ENCODE assay signal across 16 cellular contexts in the genomic region with DNA sequence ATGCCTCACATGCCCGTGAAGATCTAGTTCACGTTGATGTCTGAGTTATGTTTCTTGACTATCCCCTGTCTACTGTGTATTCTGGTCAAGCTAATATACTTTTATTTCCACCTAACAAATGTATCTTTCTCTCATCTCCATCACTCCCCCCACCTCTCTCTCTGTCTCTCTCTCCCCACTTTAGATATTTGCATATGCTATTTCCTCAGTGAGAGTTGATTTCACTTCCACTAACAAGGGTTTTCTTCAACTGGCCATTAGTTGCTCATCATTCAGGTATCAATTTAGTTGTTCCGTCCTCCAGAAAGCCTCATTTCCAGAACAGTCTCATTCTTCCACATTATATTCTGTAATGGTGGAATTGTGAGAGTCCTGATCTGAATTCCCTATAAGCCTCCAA.
DNase-seq lines count a peak whose midpoint lies in the region; ATAC-seq and TF ChIP-seq lines count a peak whose summit lies in the region.
"Had no signal": no experiment of that assay in that cellular context is flagged by ENCODE, and none has a peak within 500 bp of the region (broad histone marks: within the 10 kb centered on the region; RNA-seq: fewer than 3 reads in every experiment).

No MANE protein-coding gene starts in this region.

- H3K27ac Mint-ChIP-seq in GM23338: peak overlapping the region; percentile 11; the same call in 1 of the 2 replicates
- H3K27ac Mint-ChIP-seq: CD4-positive, alpha-beta memory T cell; H9 had no signal

- H3K4me3 ChIP-seq in GM23338 (no peak overlapping the region), SK-N-SH (ENCODE audit: low read depth in 2 of 2, low read length in 1 of 2) (no peak overlapping the region), mammary epithelial cell (replicated peaks in 1 of 3; ENCODE audit: insufficient read depth in 1 of 3, low read depth in 2 of 3, low read length in 3 of 3) (no peak overlapping the region)
- H3K4me3 ChIP-seq: GM23248 had no signal

- no peak for DNase-seq in GM23338 (ENCODE audit: low spot score)
- DNase-seq in NCI-H446 (lab: John Stamatoyannopoulos, UW): no peak
- no peak for DNase-seq in SK-N-SH
- no peak for DNase-seq in mammary epithelial cell
- DNase-seq: C1 segment of cervical spinal cord; Calu3; CD4-positive, alpha-beta memory T cell; COR-L47; DMS53; DMS79 treated with DMSO at 0.1 percent for 48 hours; GF-D8; GM23248; H9 had no signal

- BruUV-seq in mammary epithelial cell (replicated peaks; lab: Mats Ljungman, UMichigan): no TSS peak

- H4K20me1 ChIP-seq in GM23338 (replicated peaks; ENCODE audit: insufficient read depth) (no peaks in the 10 kb centered on the region), SK-N-SH (ENCODE audit: insufficient read depth) (no peaks in the 10 kb centered on the region), mammary epithelial cell (ENCODE audit: insufficient read depth, low read length) (no peaks in the 10 kb centered on the region)

- H3K4me2 ChIP-seq in GM23338: no peak overlapping the region
- H3K4me2 ChIP-seq in SK-N-SH: no peak overlapping the region
- H3K4me2 ChIP-seq in mammary epithelial cell (ENCODE audit: insufficient read depth, low read depth, low read length): no peak overlapping the region

- 3% methylated on average over 3 of the region's 3 CpGs for WGBS in SK-N-SH (ENCODE audit: low lambda C conversion rate)
- 93% methylated on average over 3 of the region's 3 CpGs for WGBS in mammary epithelial cell (ENCODE audit: low coverage, missing lambda C conversion rate)

- intact Hi-C loops in mammary epithelial cell (cut with micrococcal nuclease): no loop called here

- no peaks in the 10 kb centered on the region for H3K27me3 Mint-ChIP-seq in GM23338 (ENCODE audit: insufficient read depth, low read depth, poor library complexity)
- H3K27me3 Mint-ChIP-seq: CD4-positive, alpha-beta memory T cell had no signal

- H3K36me3 ChIP-seq in GM23338 (ENCODE audit: insufficient read depth) (no peaks in the 10 kb centered on the region), SK-N-SH (replicated peaks in 1 of 2; ENCODE audit: control insufficient read depth in 1 of 2, insufficient read depth in 2 of 2, low read length in 1 of 2) (no peaks in the 10 kb centered on the region), mammary epithelial cell (ENCODE audit: insufficient read depth, low read length) (no peaks in the 10 kb centered on the region)

- H2AFZ ChIP-seq in GM23338 (no peak overlapping the region), SK-N-SH (ENCODE audit: low read depth) (no peak overlapping the region), mammary epithelial cell (ENCODE audit: low read depth, low read length) (no peak overlapping the region)
- H2AFZ ChIP-seq: GM23248 had no signal

- peak; percentile 65 for ATAC-seq in GM18867 (IDR thresholded peaks at IDR 0.05; ENCODE audit: unreplicated experiment)
- no peak for ATAC-seq in GM23338
- ATAC-seq in HG03354 (IDR thresholded peaks at IDR 0.05; ENCODE audit: poor library complexity, severe bottlenecking, unreplicated experiment): peak; percentile 60
- ATAC-seq: HCT116 had no signal

- no peaks in the 10 kb centered on the region; the same call in 2 of the 3 replicates for H3K36me3 Mint-ChIP-seq in GM23338 (ENCODE audit: low read depth)
- H3K36me3 Mint-ChIP-seq: CD4-positive, alpha-beta memory T cell had no signal

- POLR2A ChIA-PET in SK-N-SH (lab: Yijun Ruan, JAX): no interaction called here

- no peak overlapping the region for H3K4me3 Mint-ChIP-seq in GM23338
- H3K4me3 Mint-ChIP-seq: CD4-positive, alpha-beta memory T cell; H9 had no signal

- H3K9ac ChIP-seq in SK-N-SH (no peak overlapping the region), mammary epithelial cell (ENCODE audit: insufficient read depth, low read length) (no peak overlapping the region)
- H3K9ac ChIP-seq: GM23248 had no signal

- no peaks in the 10 kb centered on the region for H3K27me3 ChIP-seq in GM23338 (ENCODE audit: insufficient read depth)
- H3K27me3 ChIP-seq in SK-N-SH (ENCODE audit: insufficient read depth): no peaks in the 10 kb centered on the region
- no peaks in the 10 kb centered on the region for H3K27me3 ChIP-seq in mammary epithelial cell (ENCODE audit: insufficient read depth, low read length)

- in situ Hi-C loops in mammary epithelial cell (cut with MboI; ENCODE audit: low sequenced_read_pairs in 2 of 2): no loop called here

- TF ChIP-seq CTCF in GM23338 (conservative IDR thresholded peaks at IDR 0.05; ENCODE audit: low read depth in 2 of 2) (no peak), SK-N-SH (IDR thresholded peaks at IDR 0.05) (no peak), mammary epithelial cell (conservative IDR thresholded peaks at IDR 0.05 in 1 of 2, IDR thresholded peaks at IDR 0.05 in 1 of 2; ENCODE audit: extremely low read depth in 1 of 2, insufficient read depth in 1 of 2, low read depth in 1 of 2, low read length in 2 of 2) (no peak)

- dilution Hi-C loops in mammary epithelial cell (cut with HindIII; ENCODE audit: low sequenced_read_pairs): no loop called here

- H3K9me3 Mint-ChIP-seq in GM23338: peaks cover 5% of the 10 kb centered on the region; the same call in 2 of the 3 replicates

- no peaks in the 10 kb centered on the region for H3F3A ChIP-seq in GM23338 (replicated peaks; ENCODE audit: low read depth)
- H3F3A ChIP-seq in SK-N-SH (replicated peaks; ENCODE audit: insufficient read depth): no peaks in the 10 kb centered on the region

- H3K27ac ChIP-seq in GM23338 (ENCODE audit: low read depth): no peak overlapping the region
- no peak overlapping the region for H3K27ac ChIP-seq in SK-N-SH (ENCODE audit: low read depth in 2 of 2, low read length in 1 of 2)
- H3K27ac ChIP-seq in mammary epithelial cell (ENCODE audit: insufficient read depth, low read depth, low read length): no peak overlapping the region
- H3K27ac ChIP-seq: GM23248 had no signal

- no peaks in the 10 kb centered on the region for H3K9me3 ChIP-seq in SK-N-SH
- H3K9me3 ChIP-seq in mammary epithelial cell (replicated peaks; ENCODE audit: insufficient read depth, low read length): no peaks in the 10 kb centered on the region

- CTCF ChIA-PET in SK-N-SH (lab: Yijun Ruan, JAX) (no interaction called here), mammary epithelial cell (lab: Charles Lee; ENCODE audit: low non-redundant PET) (no interaction called here)

- H3K9me2 ChIP-seq in GM23338 (ENCODE audit: insufficient read depth): no peaks in the 10 kb centered on the region
- no peaks in the 10 kb centered on the region for H3K9me2 ChIP-seq in SK-N-SH

- H3K4me1 ChIP-seq in GM23338 (ENCODE audit: insufficient read depth) (no peaks in the 10 kb centered on the region), SK-N-SH (ENCODE audit: control insufficient read depth in 1 of 2, insufficient read depth in 2 of 2, low read depth in 1 of 2, low read length in 1 of 2) (no peaks in the 10 kb centered on the region), mammary epithelial cell (ENCODE audit: insufficient read depth, low read length) (no peaks in the 10 kb centered on the region)

- TF ChIP-seq RAD21 in SK-N-SH (IDR thresholded peaks at IDR 0.05; ENCODE audit: low read length): no peak

- H3K4me1 Mint-ChIP-seq in GM23338: peaks cover 7% of the 10 kb centered on the region
- H3K4me1 Mint-ChIP-seq: CD4-positive, alpha-beta memory T cell had no signal

- H3K79me2 ChIP-seq in GM23338 (replicated peaks; ENCODE audit: insufficient read depth) (no peaks in the 10 kb centered on the region), SK-N-SH (ENCODE audit: insufficient read depth) (no peaks in the 10 kb centered on the region), mammary epithelial cell (ENCODE audit: insufficient read depth, low read length) (no peaks in the 10 kb centered on the region)

- no peak for TF ChIP-seq EP300 in SK-N-SH (IDR thresholded peaks at IDR 0.05; ENCODE audit: borderline replicate concordance in 1 of 2, low read depth in 1 of 2, low read length in 1 of 2)

TF ChIP-seq in GM23338, 12 proteins besides CTCF, POLR2A, EP300 and RAD21 (continues in another document):
- TF ChIP-seq, protein P1, sequence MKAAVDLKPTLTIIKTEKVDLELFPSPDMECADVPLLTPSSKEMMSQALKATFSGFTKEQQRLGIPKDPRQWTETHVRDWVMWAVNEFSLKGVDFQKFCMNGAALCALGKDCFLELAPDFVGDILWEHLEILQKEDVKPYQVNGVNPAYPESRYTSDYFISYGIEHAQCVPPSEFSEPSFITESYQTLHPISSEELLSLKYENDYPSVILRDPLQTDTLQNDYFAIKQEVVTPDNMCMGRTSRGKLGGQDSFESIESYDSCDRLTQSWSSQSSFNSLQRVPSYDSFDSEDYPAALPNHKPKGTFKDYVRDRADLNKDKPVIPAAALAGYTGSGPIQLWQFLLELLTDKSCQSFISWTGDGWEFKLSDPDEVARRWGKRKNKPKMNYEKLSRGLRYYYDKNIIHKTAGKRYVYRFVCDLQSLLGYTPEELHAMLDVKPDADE (IDR thresholded peaks at IDR 0.05): no peak
- TF ChIP-seq STAT1 (IDR thresholded peaks at IDR 0.05; ENCODE audit: unreplicated experiment) (no peak), ZNF331 (CRISPR knock-in tag; IDR thresholded peaks at IDR 0.05; ENCODE audit: low read depth) (no peak), ZNF114 (CRISPR knock-in tag; IDR thresholded peaks at IDR 0.05) (no peak)

TF ChIP-seq in SK-N-SH, 30 proteins besides CTCF, POLR2A, EP300 and RAD21 (continues in another document):
- TF ChIP-seq, protein P2, sequence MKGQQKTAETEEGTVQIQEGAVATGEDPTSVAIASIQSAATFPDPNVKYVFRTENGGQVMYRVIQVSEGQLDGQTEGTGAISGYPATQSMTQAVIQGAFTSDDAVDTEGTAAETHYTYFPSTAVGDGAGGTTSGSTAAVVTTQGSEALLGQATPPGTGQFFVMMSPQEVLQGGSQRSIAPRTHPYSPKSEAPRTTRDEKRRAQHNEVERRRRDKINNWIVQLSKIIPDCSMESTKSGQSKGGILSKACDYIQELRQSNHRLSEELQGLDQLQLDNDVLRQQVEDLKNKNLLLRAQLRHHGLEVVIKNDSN (IDR thresholded peaks at IDR 0.05; ENCODE audit: borderline replicate concordance, low read depth): no peak
